ENCODE assay signal across 26 cellular contexts in the genomic region with DNA sequence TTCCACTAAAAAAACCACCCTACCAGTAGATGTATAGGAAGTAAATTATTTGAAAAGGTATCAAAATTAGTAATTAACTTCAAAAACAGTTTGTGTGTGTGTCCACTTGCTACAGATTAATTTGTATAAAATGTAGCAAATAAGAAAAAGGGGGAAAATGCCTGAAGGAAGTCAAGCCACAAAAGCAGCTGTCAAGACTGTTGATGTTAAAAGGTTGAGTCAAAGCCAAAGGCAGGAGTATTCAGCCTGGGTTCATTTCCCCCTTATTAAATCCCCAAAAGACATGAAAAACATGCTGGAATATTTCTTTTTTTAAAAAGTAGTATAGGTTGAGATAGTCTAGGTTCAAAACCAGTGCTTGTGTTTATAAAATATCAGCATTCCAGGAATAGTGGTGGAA.
"Had no signal": no experiment of that assay in that cellular context is flagged by ENCODE, and none has a peak within 500 bp of the region (broad histone marks: within the 10 kb centered on the region; RNA-seq: fewer than 3 reads in every experiment).

No MANE protein-coding gene starts in this region.

- H3K27ac ChIP-seq: adrenal gland, brain microvascular endothelial cell, WERI-Rb-1 had no signal

- ATAC-seq: activated CD8-positive, alpha-beta memory T cell treated with anti-CD3 and anti-CD28 coated beads, Interleukin-2, amount 10 ng/mL, durations not matched to agents 7 days and 5 days; activated naive CD4-positive, alpha-beta T cell treated with anti-CD3 and anti-CD28 coated beads, Interleukin-2, amount 50 U/mL, for 72 hours; activated T-cell treated with anti-CD3 and anti-CD28 coated beads, Interleukin-2, amount 50 U/mL, for 72 hours; activated T-helper 17 cell treated with anti-CD3 and anti-CD28 coated beads, Interleukin-2, amount 50 U/mL, for 72 hours had no signal

- H3K9me3 Mint-ChIP-seq: activated CD4-positive, alpha-beta memory T cell treated with anti-CD3 and anti-CD28 coated beads, Interleukin-2, amount 10 ng/mL, durations not matched to agents 7 days and 5 days; activated naive CD4-positive, alpha-beta T cell treated with anti-CD3 and anti-CD28 coated beads, Interleukin-2, amount 50 U/mL, for 72 hours; activated T-cell treated with anti-CD3 and anti-CD28 coated beads, Interleukin-2, amount 50 U/mL, for 72 hours; activated T-helper 17 cell treated with anti-CD3 and anti-CD28 coated beads, Interleukin-2, amount 50 U/mL, for 72 hours; central memory CD8-positive, alpha-beta T cell had no signal

- H3K9me3 ChIP-seq: adrenal gland had no signal

- H3K27ac Mint-ChIP-seq: activated CD4-positive, alpha-beta memory T cell treated with anti-CD3 and anti-CD28 coated beads, Interleukin-2, amount 10 ng/mL, durations not matched to agents 7 days and 5 days; activated CD8-positive, alpha-beta memory T cell treated with anti-CD3 and anti-CD28 coated beads, Interleukin-2, amount 10 ng/mL, durations not matched to agents 7 days and 5 days; activated T-cell treated with anti-CD3 and anti-CD28 coated beads, Interleukin-2, amount 50 U/mL, for 72 hours; activated T-helper 17 cell treated with anti-CD3 and anti-CD28 coated beads, Interleukin-2, amount 50 U/mL, for 72 hours had no signal

- H3K4me3 ChIP-seq: adrenal gland had no signal

- H3K36me3 ChIP-seq: adrenal gland, brain microvascular endothelial cell, WERI-Rb-1 had no signal

- H3K4me1 Mint-ChIP-seq: activated T-helper 17 cell treated with anti-CD3 and anti-CD28 coated beads, Interleukin-2, amount 50 U/mL, for 72 hours had no signal

- H3K27me3 Mint-ChIP-seq: activated CD4-positive, alpha-beta memory T cell treated with anti-CD3 and anti-CD28 coated beads, Interleukin-2, amount 10 ng/mL, durations not matched to agents 7 days and 5 days; activated CD8-positive, alpha-beta memory T cell treated with anti-CD3 and anti-CD28 coated beads, Interleukin-2, amount 10 ng/mL, durations not matched to agents 7 days and 5 days; activated T-helper 17 cell treated with anti-CD3 and anti-CD28 coated beads, Interleukin-2, amount 50 U/mL, for 72 hours; central memory CD8-positive, alpha-beta T cell had no signal

- H3K4me1 ChIP-seq: adrenal gland had no signal

- H3K27me3 ChIP-seq: adrenal gland had no signal

- H3K4me3 Mint-ChIP-seq: activated CD4-positive, alpha-beta memory T cell treated with anti-CD3 and anti-CD28 coated beads, Interleukin-2, amount 10 ng/mL, durations not matched to agents 7 days and 5 days; activated CD8-positive, alpha-beta memory T cell treated with anti-CD3 and anti-CD28 coated beads, Interleukin-2, amount 10 ng/mL, durations not matched to agents 7 days and 5 days; activated T-cell treated with anti-CD3 and anti-CD28 coated beads, Interleukin-2, amount 50 U/mL, for 72 hours; activated T-helper 17 cell treated with anti-CD3 and anti-CD28 coated beads, Interleukin-2, amount 50 U/mL, for 72 hours; central memory CD8-positive, alpha-beta T cell had no signal

- DNase-seq: activated CD4-positive, alpha-beta memory T cell treated with anti-CD3 and anti-CD28 coated beads, Interleukin-2, amount 10 ng/mL, durations not matched to agents 7 days and 5 days; activated CD4-positive, alpha-beta T cell treated with anti-CD3 and anti-CD28 coated beads for 1 hour; activated CD4-positive, alpha-beta T cell treated with anti-CD3 and anti-CD28 coated beads for 48 hours; activated CD4-positive, CD25-positive, alpha-beta regulatory T cell; activated CD8-positive, alpha-beta memory T cell treated with anti-CD3 and anti-CD28 coated beads for 24 hours; activated CD8-positive, alpha-beta memory T cell treated with anti-CD3 and anti-CD28 coated beads, Interleukin-2, amount 10 ng/mL, durations not matched to agents 7 days and 5 days; activated CD8-positive, alpha-beta memory T cell treated with anti-CD3 and anti-CD28 coated beads, Interleukin-2, amount 50 U/mL, for 48 hours; activated effector memory CD4-positive, alpha-beta T cell treated with anti-CD3 and anti-CD28 coated beads, Interleukin-2, amount 50 U/mL, for 16 hours; activated naive CD4-positive, alpha-beta T cell; activated T-cell treated with anti-CD3 and anti-CD28 coated beads, Interleukin-2, amount 50 U/mL, for 72 hours; adrenal gland; brain microvascular endothelial cell; NCI-H1048; NCI-H1436 treated with DMSO at 0.1 percent for 48 hours; NCI-H1694 treated with DMSO at 0.1 percent for 48 hours; NCI-H2029; NCI-H345; NCI-H524 treated with DMSO at 0.1 percent for 48 hours; Right ventricle myocardium superior; SW 1271; T-helper 1 cell; T1000; WERI-Rb-1 had no signal
